ENCODE assay signal across 17 cellular contexts in the genomic region with DNA sequence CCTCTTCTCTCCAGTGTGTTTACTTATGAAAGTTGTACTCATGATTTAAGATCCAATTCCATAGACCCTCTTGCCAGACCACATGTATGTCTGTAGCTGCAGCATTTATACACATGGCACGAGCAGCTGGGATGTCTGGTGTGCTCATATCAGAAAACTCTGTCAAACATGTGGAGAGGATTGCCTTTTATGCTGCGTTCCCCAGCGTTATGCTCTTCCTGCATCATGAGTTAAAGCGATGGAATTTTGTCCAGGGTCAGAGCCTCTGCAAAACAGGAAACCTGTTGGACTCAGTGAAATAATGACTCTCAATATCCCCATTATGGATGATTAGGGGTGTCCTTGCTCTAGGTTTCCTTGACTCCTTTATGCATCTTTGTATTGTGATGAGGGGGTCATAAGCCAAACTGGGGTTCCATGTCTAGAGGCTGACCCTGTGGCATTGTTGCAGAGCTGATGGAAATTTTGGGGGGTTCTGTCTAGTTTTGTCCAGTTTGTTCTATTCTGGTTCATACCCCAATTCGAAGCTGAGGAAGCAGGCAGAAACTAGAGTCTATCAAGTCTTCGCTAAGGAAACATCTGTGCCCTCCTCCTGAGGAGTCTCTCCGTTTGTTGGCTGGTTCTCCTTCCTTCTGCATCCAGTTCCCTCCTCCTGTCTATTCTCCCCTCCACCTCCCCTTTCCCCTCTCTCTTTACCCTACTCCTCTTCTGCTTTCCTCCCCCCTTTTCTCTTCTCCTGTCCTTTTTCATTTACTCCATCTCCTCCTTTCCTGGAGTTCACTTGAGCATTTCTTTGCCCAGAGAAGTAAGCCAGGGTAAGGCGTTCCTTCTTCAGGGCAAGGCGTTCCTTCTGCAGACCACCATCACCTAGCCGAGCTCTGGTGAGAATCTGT.
DNase-seq lines count a peak whose midpoint lies in the region; ATAC-seq, FAIRE-seq and TF ChIP-seq lines count a peak whose summit lies in the region.
"Had no signal": no experiment of that assay in that cellular context is flagged by ENCODE, and none has a peak within 500 bp of the region (broad histone marks: within the 10 kb centered on the region; RNA-seq: fewer than 3 reads in every experiment).

No MANE protein-coding gene starts in this region.

- CTCF ChIA-PET in AG04450 (lab: Charles Lee) = interaction anchor here (0.6 to 1.6 kb wide), 3 partner anchors 34 to 301 kb away, joined by 3 to 5 read pairs (median 4); no protein-coding TSS in a partner anchor

- peak overlapping the region; percentile 24 for H2AFZ ChIP-seq in astrocyte (ENCODE audit: low read depth, low read length)

- no peaks in the 10 kb centered on the region for H3K9me3 Mint-ChIP-seq in astrocyte (ENCODE audit: unreplicated experiment)

- H3K27ac Mint-ChIP-seq in astrocyte (ENCODE audit: unreplicated experiment) = peak overlapping the region; percentile 49
- H3K27ac Mint-ChIP-seq: natural killer cell had no signal

- POLR2A ChIA-PET in AG04450 (lab: Yijun Ruan, JAX) = no interaction called here

- H3K79me2 ChIP-seq in astrocyte (ENCODE audit: insufficient read depth, low read length) = no peaks in the 10 kb centered on the region

- DNase-seq in AG04450 (ENCODE audit: low read depth, low spot score) (peak; percentile 76), HFF-Myc (ENCODE audit: extremely low read depth, low read depth) (peak; percentile 26), astrocyte (ENCODE audit: low read depth) (peak; percentile 59), foreskin keratinocyte (peak in 1 of 2 donors; percentile 47), left ventricle myocardium superior (no peak)
- DNase-seq in effector memory CD4-positive, alpha-beta T cell = no peak
- DNase-seq: activated effector memory CD4-positive, alpha-beta T cell treated with Interleukin-2 at 50 U/mL for 16 hours; dorsolateral prefrontal cortex; left ventricle myocardium inferior; natural killer cell; NCI-H1436; NCI-H446; psoas muscle; stimulated activated CD4-positive, alpha-beta T cell treated with anti-CD3 and anti-CD28 coated beads, Interleukin-15, amount 100 ng/mL, for 24 hours had no signal

- TF ChIP-seq CTCF in AG04450 (IDR thresholded peaks at IDR 0.05; ENCODE audit: low read depth, low read length) = no peak
- TF ChIP-seq CTCF in HFF-Myc (IDR thresholded peaks at IDR 0.05; ENCODE audit: low read depth, low read length, missing control alignments) = no peak
- no peak for TF ChIP-seq CTCF in astrocyte (IDR thresholded peaks at IDR 0.05; ENCODE audit: insufficient read depth, low read depth, low read length)
- TF ChIP-seq CTCF in foreskin keratinocyte (conservative IDR thresholded peaks at IDR 0.05) = no peak

- no peaks in the 10 kb centered on the region for H3K36me3 ChIP-seq in astrocyte (ENCODE audit: insufficient read depth, low read length)
- no peaks in the 10 kb centered on the region for H3K36me3 ChIP-seq in effector memory CD4-positive, alpha-beta T cell (ENCODE audit: control insufficient read depth, insufficient read depth, low read length)
- H3K36me3 ChIP-seq: ascending aorta, left ventricle myocardium inferior had no signal

- ATAC-seq in foreskin keratinocyte = no peak
- no peak for ATAC-seq in left ventricle myocardium superior
- no peak for ATAC-seq in GM18909 (IDR thresholded peaks at IDR 0.05; ENCODE audit: poor library complexity, unreplicated experiment)
- ATAC-seq in HG02973 (IDR thresholded peaks at IDR 0.05; ENCODE audit: unreplicated experiment) = no peak
- ATAC-seq: natural killer cell, psoas muscle had no signal

- no peak overlapping the region for H3K4me3 Mint-ChIP-seq in astrocyte (ENCODE audit: unreplicated experiment)
- H3K4me3 Mint-ChIP-seq: natural killer cell had no signal

- H3K27me3 Mint-ChIP-seq in astrocyte (ENCODE audit: low read depth, unreplicated experiment) = no peaks in the 10 kb centered on the region

- peaks cover 33% of the 10 kb centered on the region for H3K4me1 Mint-ChIP-seq in astrocyte (ENCODE audit: low read depth, unreplicated experiment)
- H3K4me1 Mint-ChIP-seq: natural killer cell had no signal

- no peaks in the 10 kb centered on the region for H3K27me3 ChIP-seq in AG04450 (ENCODE audit: control insufficient read depth, insufficient read depth, low read length)
- no peaks in the 10 kb centered on the region for H3K27me3 ChIP-seq in astrocyte (ENCODE audit: insufficient read depth, low read length)
- no peaks in the 10 kb centered on the region for H3K27me3 ChIP-seq in foreskin keratinocyte
- H3K27me3 ChIP-seq in effector memory CD4-positive, alpha-beta T cell (replicated peaks; ENCODE audit: control insufficient read depth, insufficient read depth, low read length, poor library complexity, severe bottlenecking) = no peaks in the 10 kb centered on the region
- H3K27me3 ChIP-seq: ascending aorta, dorsolateral prefrontal cortex had no signal

- no peaks in the 10 kb centered on the region for H3K36me3 Mint-ChIP-seq in astrocyte (ENCODE audit: low read depth, unreplicated experiment)
- H3K36me3 Mint-ChIP-seq: natural killer cell had no signal

- intact Hi-C loops in left ventricle myocardium superior (cut with micrococcal nuclease) = no loop called here

- H3K4me3 ChIP-seq in AG04450 (ENCODE audit: low read depth, low read length) (no peak overlapping the region), HFF-Myc (replicated peaks; ENCODE audit: low read depth, low read length) (no peak overlapping the region), astrocyte (ENCODE audit: insufficient read depth, low read depth, low read length) (no peak overlapping the region)
- no peak overlapping the region for H3K4me3 ChIP-seq in effector memory CD4-positive, alpha-beta T cell (ENCODE audit: insufficient read depth, low read depth, low read length, poor library complexity, severe bottlenecking)
- H3K4me3 ChIP-seq: ascending aorta, dorsolateral prefrontal cortex, left ventricle myocardium inferior, psoas muscle had no signal

- H3K9ac ChIP-seq in astrocyte (ENCODE audit: low read length) = no peak overlapping the region

- H3K27ac ChIP-seq in AG04450 (ENCODE audit: low read depth, low read length) = peak overlapping the region; percentile 41
- peak overlapping the region; percentile 34 for H3K27ac ChIP-seq in astrocyte (ENCODE audit: low read depth, low read length)
- peak overlapping the region; percentile 94 for H3K27ac ChIP-seq in foreskin keratinocyte
- H3K27ac ChIP-seq in effector memory CD4-positive, alpha-beta T cell (ENCODE audit: insufficient read depth, low read length, poor library complexity, severe bottlenecking) = no peak overlapping the region
- H3K27ac ChIP-seq: ascending aorta, dorsolateral prefrontal cortex, left ventricle myocardium inferior, psoas muscle had no signal

- H3K9me3 ChIP-seq in AG04450 (ENCODE audit: control insufficient read depth, insufficient read depth, low read length) (no peaks in the 10 kb centered on the region), astrocyte (ENCODE audit: insufficient read depth, low read depth, low read length) (no peaks in the 10 kb centered on the region)
- H3K9me3 ChIP-seq in effector memory CD4-positive, alpha-beta T cell (ENCODE audit: control insufficient read depth, low read length) = no peaks in the 10 kb centered on the region
- H3K9me3 ChIP-seq: ascending aorta, left ventricle myocardium inferior, psoas muscle had no signal

- no peak for FAIRE-seq in astrocyte (lab: Jason Lieb, UNC)

- H3K4me1 ChIP-seq in astrocyte (ENCODE audit: insufficient read depth, low read length) (peaks cover 14% of the 10 kb centered on the region), foreskin keratinocyte (peaks cover 33% of the 10 kb centered on the region)
- H3K4me1 ChIP-seq in effector memory CD4-positive, alpha-beta T cell (ENCODE audit: control insufficient read depth, insufficient read depth, low read length, poor library complexity, severe bottlenecking) = no peaks in the 10 kb centered on the region
- H3K4me1 ChIP-seq: ascending aorta, psoas muscle had no signal

- H3K4me2 ChIP-seq in astrocyte (ENCODE audit: low read length) = peak overlapping the region; percentile 66

- no peaks in the 10 kb centered on the region for H4K20me1 ChIP-seq in astrocyte (ENCODE audit: insufficient read depth, low read length)

Comparison
In these comparisons a context has a peak if more than half of its experiments do, and no peak if none do; other contexts are left out.
1. DNase-seq: peak in AG04450 (single experiment), HFF-Myc (single experiment) and astrocyte (single experiment); none in effector memory CD4-positive, alpha-beta T cell (0 of 3) and left ventricle myocardium superior (single experiment).